18 cellular contexts compared by ENCODE assay signal in the genomic region with DNA sequence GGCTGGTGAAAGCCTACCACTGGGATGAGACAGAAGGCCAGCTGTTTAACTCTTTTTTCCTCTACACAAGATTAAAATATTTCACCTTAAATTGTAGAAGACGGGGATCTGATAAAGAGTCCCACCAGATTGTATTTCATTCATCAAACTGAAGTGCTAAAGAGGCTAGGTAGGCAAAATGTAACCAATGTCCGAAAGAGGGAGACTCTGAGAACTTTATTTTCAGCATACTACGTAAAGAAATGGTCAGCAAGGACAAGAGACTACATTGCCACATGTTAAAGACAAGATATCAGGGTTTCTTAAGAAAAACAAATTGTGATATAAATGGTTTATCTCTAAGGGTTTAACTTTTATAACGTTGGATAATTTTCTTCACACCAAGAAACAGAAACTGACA.
"Had no signal": no experiment of that assay in that cellular context is flagged by ENCODE, and none has a peak within 500 bp of the region (broad histone marks: within the 10 kb centered on the region; RNA-seq: fewer than 3 reads in every experiment).

No MANE protein-coding gene starts in this region.

- H3K4me3 ChIP-seq: coronary artery, esophagus muscularis mucosa, uterus had no signal

- H3K36me3 ChIP-seq: esophagus muscularis mucosa, left lung, uterus had no signal

- DNase-seq: activated CD8-positive, alpha-beta memory T cell treated with anti-CD3 and anti-CD28 coated beads for 24 hours; activated effector memory CD4-positive, alpha-beta T cell treated with anti-CD3 and anti-CD28 coated beads, Interleukin-2, amount 50 U/mL, for 16 hours; activated naive CD4-positive, alpha-beta T cell treated with anti-CD3 and anti-CD28 coated beads, Interleukin-2, amount 10 ng/mL, durations not matched to agents 7 days and 5 days; activated T-cell treated with anti-CD3 and anti-CD28 coated beads, Interleukin-2, amount 50 U/mL, for 72 hours; cerebellar nuclear complex; glutamatergic neuron; hippocampal formation; kidney glomerular epithelial cell; left lung; natural killer cell; retina; stimulated activated CD4-positive, alpha-beta T cell treated with anti-CD3 and anti-CD28 coated beads, Interleukin-2, amount 100 ng/mL, for 48 hours; stimulated activated CD8-positive, alpha-beta memory T cell treated with anti-CD3 and anti-CD28 coated beads, Interleukin-4, amount 100 ng/mL, for 48 hours; stimulated activated naive B cell treated with anti-CD40 and anti-IgM and Interleukin-4, amounts not matched to agents 10 μg/mL and 1 μg/mL and 100 μg/mL, for 72 hours; uterus had no signal

- ATAC-seq: activated T-cell treated with anti-CD3 and anti-CD28 coated beads, Interleukin-2, amount 50 U/mL, for 72 hours; left lung; natural killer cell; stimulated activated naive B cell treated with anti-CD40 and anti-IgM and Interleukin-4, amounts not matched to agents 10 μg/mL and 1 μg/mL and 100 μg/mL, for 72 hours; WTC11 had no signal

- H3K4me1 ChIP-seq: left lung, uterus had no signal

- H3K27me3 ChIP-seq: esophagus muscularis mucosa, left lung, uterus had no signal

- H3K9me3 ChIP-seq: esophagus muscularis mucosa, left lung, uterus had no signal

- H3K27ac ChIP-seq: coronary artery, esophagus muscularis mucosa, left lung, uterus had no signal
